ENCODE assay signal across 22 cellular contexts in genomic region chr3:84998545-84998944, GRCh38. TPM values are rescaled to one million over a fixed set of nuclear protein-coding genes. Genes with fewer than 3 reads are reported as not detected.
"Had no signal": no experiment of that assay in that cellular context is flagged by ENCODE, and none has a peak within 500 bp of the region (broad histone marks: within the 10 kb centered on the region; RNA-seq: fewer than 3 reads in every experiment).

No MANE protein-coding gene starts in this region.

- H3K36me3 Mint-ChIP-seq: T-cell had no signal

- DNase-seq: KBM-7, MG63, NCI-H1092 treated with DMSO at 0.1 percent for 48 hours, NCI-H1436, NCI-H187, NCI-H2029, NCI-H2081 treated with DMSO at 0.1 percent for 48 hours, NCI-H2171, NCI-H226, NCI-H446, NCI-H510A, NCI-H524 treated with DMSO at 0.1 percent for 48 hours, NCI-H69, NCI-H774, RPMI8226, SHP77, SK-N-SH, SW 1271, T-cell had no signal

- H3K4me3 Mint-ChIP-seq: T-cell had no signal

- ATAC-seq: T-cell had no signal

- H3K27ac Mint-ChIP-seq: T-cell had no signal

- H3K27me3 Mint-ChIP-seq: T-cell had no signal

- H3K4me1 Mint-ChIP-seq: T-cell had no signal

RNA-seq across cellular contexts. Expression of gene CADM2, which starts 39.8 kb away (rescaled TPM):
- total RNA-seq: HT1080, LHCN-M2, SK-MEL-5 had no signal
